ENCODE assay signal across 12 cellular contexts in the genomic region with DNA sequence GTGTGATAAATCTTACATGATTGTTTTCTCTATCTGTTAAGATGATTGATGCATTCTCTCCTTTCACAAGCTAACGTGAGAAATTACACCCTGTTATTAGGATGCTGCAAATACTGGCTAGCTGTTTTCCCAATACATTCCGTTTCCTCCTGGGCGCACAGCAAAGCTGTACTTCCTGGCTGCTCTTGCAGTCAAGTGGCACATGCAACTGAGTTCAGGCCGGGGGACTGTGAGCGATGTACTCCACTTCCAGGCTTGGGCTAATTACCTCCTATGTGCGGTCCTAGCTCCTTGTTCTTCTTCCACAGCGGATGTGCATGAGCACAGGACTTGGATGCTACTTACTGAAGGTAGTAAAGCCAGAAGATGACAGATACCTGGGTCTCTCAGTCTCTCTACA.
DNase-seq lines count a peak whose midpoint lies in the region; ATAC-seq, FAIRE-seq and TF ChIP-seq lines count a peak whose summit lies in the region.
"Had no signal": no experiment of that assay in that cellular context is flagged by ENCODE, and none has a peak within 500 bp of the region (broad histone marks: within the 10 kb centered on the region; RNA-seq: fewer than 3 reads in every experiment).

No MANE protein-coding gene starts in this region.

- H3K9me3 Mint-ChIP-seq in activated T-helper 1 cell treated with anti-CD3 and anti-CD28 coated beads, Interleukin-12 subunit alpha, Interleukin-12 subunit beta, Interleukin-2, Interleukin-4 antibody, amounts not matched to agents 30 ng/mL and 10 ng/mL and 1 ng/mL, durations not matched to agents 14 hours and 24 hours and 36 hours = peaks cover 12% of the 10 kb centered on the region

- H2BK5ac ChIP-seq in H1 (ENCODE audit: low read depth, low read length) = no peak overlapping the region

- no peak overlapping the region for H3K9ac ChIP-seq in H1 (replicated peaks in 1 of 4; ENCODE audit: extremely low read depth in 1 of 4, low read depth in 3 of 4, low read length in 3 of 4)

- H2BK12ac ChIP-seq in H1 (ENCODE audit: low read depth, low read length) = no peak overlapping the region; the same call in 1 of the 2 replicates

- WGBS in H1 (ENCODE audit: extremely low coverage in 1 of 2, insufficient coverage in 1 of 2, insufficient read length in 1 of 2, insufficient replicate concordance in 2 of 2, low coverage in 1 of 2, low lambda C conversion rate in 2 of 2, missing lambda C conversion rate in 1 of 2), 2 experiments = 87% methylated on average over 7 of the region's 7 CpGs; no CpG with 5 or more reads in 1 of the 2 experiments

- no peak overlapping the region for H2BK20ac ChIP-seq in H1 (ENCODE audit: low read length)

- H3K18ac ChIP-seq in H1 (ENCODE audit: extremely low read depth, low read length) = no peak overlapping the region

- H4K5ac ChIP-seq in H1 (ENCODE audit: insufficient read length, low read depth, low read length) = no peak overlapping the region

- no peak overlapping the region for H3K4ac ChIP-seq in H1 (replicated peaks; ENCODE audit: insufficient read length, low read depth, low read length)

- no peak overlapping the region; the same call in 1 of the 2 replicates for H2BK15ac ChIP-seq in H1 (ENCODE audit: low read length)

- H3K4me1 ChIP-seq in H1 (replicated peaks in 1 of 4; ENCODE audit: control insufficient read depth in 3 of 4, insufficient read depth in 4 of 4, low read length in 3 of 4) = no peaks in the 10 kb centered on the region
- H3K4me1 ChIP-seq: SJSA1 had no signal

- H3K36me3 Mint-ChIP-seq in activated T-helper 1 cell treated with anti-CD3 and anti-CD28 coated beads, Interleukin-12 subunit alpha, Interleukin-12 subunit beta, Interleukin-2, Interleukin-4 antibody, amounts not matched to agents 30 ng/mL and 10 ng/mL and 1 ng/mL, durations not matched to agents 14 hours and 24 hours and 36 hours (ENCODE audit: low read depth) = peaks cover 2% of the 10 kb centered on the region
- H3K36me3 Mint-ChIP-seq: CD4-positive, CD25-positive, alpha-beta regulatory T cell had no signal

- no peak overlapping the region for H3K27ac ChIP-seq in H1 (ENCODE audit: low read depth, low read length)
- H3K27ac ChIP-seq: SJSA1 had no signal

- no peaks in the 10 kb centered on the region for H3K27me3 Mint-ChIP-seq in activated T-helper 1 cell treated with anti-CD3 and anti-CD28 coated beads, Interleukin-12 subunit alpha, Interleukin-12 subunit beta, Interleukin-2, Interleukin-4 antibody, amounts not matched to agents 30 ng/mL and 10 ng/mL and 1 ng/mL, durations not matched to agents 14 hours and 24 hours and 36 hours (ENCODE audit: insufficient read depth)
- H3K27me3 Mint-ChIP-seq: CD4-positive, CD25-positive, alpha-beta regulatory T cell had no signal

- TF ChIP-seq EP300 in H1 (IDR thresholded peaks at IDR 0.05; ENCODE audit: borderline replicate concordance in 1 of 2, low read depth in 2 of 2, low read length in 2 of 2) = no peak

- H3K23me2 ChIP-seq in H1 (ENCODE audit: low read depth, low read length) = no peaks in the 10 kb centered on the region; the same call in 1 of the 2 replicates

- no peaks in the 10 kb centered on the region for H3K79me1 ChIP-seq in H1 (ENCODE audit: low read depth, low read length)

- no peak overlapping the region for H4K8ac ChIP-seq in H1 (ENCODE audit: extremely low read depth, insufficient read depth, low read length)

- CTCF ChIA-PET in H1 (lab: Charles Lee; ENCODE audit: partially characterized antibody) = interaction anchor here (0.6 to 2.1 kb wide), 3 partner anchors 8 to 62 kb away, joined by 3 to 5 read pairs (median 4); no protein-coding TSS in a partner anchor

- H3K14ac ChIP-seq in H1 (ENCODE audit: insufficient read length) = no peak overlapping the region

- no peaks in the 10 kb centered on the region for H3K4me1 Mint-ChIP-seq in activated T-helper 1 cell treated with anti-CD3 and anti-CD28 coated beads, Interleukin-12 subunit alpha, Interleukin-12 subunit beta, Interleukin-2, Interleukin-4 antibody, amounts not matched to agents 30 ng/mL and 10 ng/mL and 1 ng/mL, durations not matched to agents 14 hours and 24 hours and 36 hours (ENCODE audit: low read depth)

- peak overlapping the region; percentile 99 for H2AFZ ChIP-seq in H1 (ENCODE audit: low read length)

- peak in 1 of 2 experiments; percentile 1; a peak in 1 of 4 replicates for TF ChIP-seq RAD21 in H1 (IDR thresholded peaks at IDR 0.05 in 1 of 2, conservative IDR thresholded peaks at IDR 0.05 in 1 of 2; ENCODE audit: low read depth in 2 of 2, low read length in 2 of 2)

- no peaks in the 10 kb centered on the region for H3K9me3 ChIP-seq in H1 (ENCODE audit: insufficient read depth in 2 of 2, low read depth in 1 of 2, low read length in 1 of 2)
- H3K9me3 ChIP-seq: HAP-1, SJSA1 had no signal

- no peaks in the 10 kb centered on the region; a peak in 1 of 8 replicates for H3K36me3 ChIP-seq in H1 (ENCODE audit: control insufficient read depth in 2 of 4, insufficient read depth in 4 of 4, low read length in 3 of 4)
- H3K36me3 ChIP-seq: HAP-1, SJSA1 had no signal

- POLR2A ChIA-PET in H1 (lab: Charles Lee; ENCODE audit: partially characterized antibody) = no interaction called here

- H4K91ac ChIP-seq in H1 (replicated peaks; ENCODE audit: insufficient read length, low read length) = no peak overlapping the region

- H3K56ac ChIP-seq in H1 (replicated peaks; ENCODE audit: insufficient read length, low read depth, low read length) = no peak overlapping the region

- FAIRE-seq in H1 (lab: Jason Lieb, UNC) = no peak

- ATAC-seq in GM18907 (IDR thresholded peaks at IDR 0.05; ENCODE audit: unreplicated experiment) = peak; percentile 24

- H3K4me3 Mint-ChIP-seq in activated T-helper 1 cell treated with anti-CD3 and anti-CD28 coated beads, Interleukin-12 subunit alpha, Interleukin-12 subunit beta, Interleukin-2, Interleukin-4 antibody, amounts not matched to agents 30 ng/mL and 10 ng/mL and 1 ng/mL, durations not matched to agents 14 hours and 24 hours and 36 hours = no peak overlapping the region
- H3K4me3 Mint-ChIP-seq: CD4-positive, CD25-positive, alpha-beta regulatory T cell had no signal

- no peak overlapping the region for H3K4me3 ChIP-seq in H1 (ENCODE audit: extremely low read depth in 1 of 4, insufficient read depth in 2 of 4, low read depth in 3 of 4, low read length in 4 of 4)
- H3K4me3 ChIP-seq: HAP-1, SJSA1 had no signal

- H3K27ac Mint-ChIP-seq in activated T-helper 1 cell treated with anti-CD3 and anti-CD28 coated beads, Interleukin-12 subunit alpha, Interleukin-12 subunit beta, Interleukin-2, Interleukin-4 antibody, amounts not matched to agents 30 ng/mL and 10 ng/mL and 1 ng/mL, durations not matched to agents 14 hours and 24 hours and 36 hours = no peak overlapping the region
- H3K27ac Mint-ChIP-seq: CD4-positive, CD25-positive, alpha-beta regulatory T cell had no signal

- TF ChIP-seq POLR2A in H1 (IDR thresholded peaks at IDR 0.05; ENCODE audit: control extremely low read depth in 1 of 2, low read depth in 2 of 2, low read length in 2 of 2) = no peak

- no peaks in the 10 kb centered on the region for H4K20me1 ChIP-seq in H1 (replicated peaks in 1 of 2; ENCODE audit: control insufficient read depth in 1 of 2, insufficient read depth in 2 of 2, low read length in 2 of 2)

- no peak overlapping the region for H3K23ac ChIP-seq in H1 (ENCODE audit: insufficient read length)

- no peak overlapping the region for H2BK120ac ChIP-seq in H1 (replicated peaks; ENCODE audit: low read depth, low read length)

- intact Hi-C loops in activated T-helper 1 cell treated with anti-CD3 and anti-CD28 coated beads, Interleukin-12 subunit alpha, Interleukin-12 subunit beta, Interleukin-2, Interleukin-4 antibody, amounts not matched to agents 30 ng/mL and 10 ng/mL and 1 ng/mL, durations not matched to agents 14 hours and 24 hours and 36 hours (cut with micrococcal nuclease) = no loop called here

- H2AK5ac ChIP-seq in H1 (ENCODE audit: low read depth, low read length) = no peak overlapping the region

- DNase-seq in NCI-H1417 (lab: John Stamatoyannopoulos, UW) (peak in 2 of 3 experiments; percentile 63 to 87), H1 (ENCODE audit: low read depth in 1 of 2, low spot score in 2 of 2) (no peak), renal cortical epithelial cell (ENCODE audit: low read depth) (peak; percentile 9), iPS-NIHi11 (ENCODE audit: low spot score) (no peak), HuH-7 (ENCODE audit: low spot score) (no peak)
- DNase-seq in activated T-helper 1 cell treated with anti-CD3 and anti-CD28 coated beads, Interleukin-12 subunit alpha, Interleukin-12 subunit beta, Interleukin-2, Interleukin-4 antibody, amounts not matched to agents 30 ng/mL and 10 ng/mL and 1 ng/mL, durations not matched to agents 14 hours and 24 hours and 36 hours (ENCODE audit: low spot score) = no peak
- DNase-seq: AML-193; CD4-positive, CD25-positive, alpha-beta regulatory T cell; NCI-H510A had no signal

- H3K4me2 ChIP-seq in H1 (ENCODE audit: insufficient read depth in 1 of 2, low read depth in 2 of 2, low read length in 2 of 2) = no peak overlapping the region

- no peaks in the 10 kb centered on the region for H3K27me3 ChIP-seq in H1 (replicated peaks in 1 of 4; ENCODE audit: control insufficient read depth in 3 of 4, extremely low read depth in 1 of 4, insufficient read depth in 3 of 4, low read length in 3 of 4)
- H3K27me3 ChIP-seq: SJSA1 had no signal

- no peaks in the 10 kb centered on the region for H3K79me2 ChIP-seq in H1 (ENCODE audit: control insufficient read depth in 1 of 2, insufficient read depth in 2 of 2, low read length in 2 of 2)

- no peak for TF ChIP-seq CTCF in H1 (IDR thresholded peaks at IDR 0.05; ENCODE audit: control extremely low read depth in 1 of 3, insufficient read depth in 1 of 3, low read depth in 1 of 3, low read length in 3 of 3)

TF ChIP-seq in H1, 55 proteins besides CTCF, POLR2A, EP300 and RAD21 (continues in another document):
- no peak for TF ChIP-seq PHF8 (conservative IDR thresholded peaks at IDR 0.05; ENCODE audit: low read depth, low read length)
- no peak for TF ChIP-seq KDM5A (IDR thresholded peaks at IDR 0.05; ENCODE audit: low read length)

Comparison
In these comparisons a context has a peak if more than half of its experiments do, and no peak if none do; other contexts are left out.
1. DNase-seq: peak in NCI-H1417 (2 of 3) and renal cortical epithelial cell (single experiment); none in H1 (0 of 2), activated T-helper 1 cell treated with anti-CD3 and anti-CD28 coated beads, Interleukin-12 subunit alpha, Interleukin-12 subunit beta, Interleukin-2, Interleukin-4 antibody, amounts not matched to agents 30 ng/mL and 10 ng/mL and 1 ng/mL, durations not matched to agents 14 hours and 24 hours and 36 hours (single experiment), iPS-NIHi11 (single experiment) and HuH-7 (single experiment).